2 cellular contexts compared by ENCODE assay signal in the genomic region with DNA sequence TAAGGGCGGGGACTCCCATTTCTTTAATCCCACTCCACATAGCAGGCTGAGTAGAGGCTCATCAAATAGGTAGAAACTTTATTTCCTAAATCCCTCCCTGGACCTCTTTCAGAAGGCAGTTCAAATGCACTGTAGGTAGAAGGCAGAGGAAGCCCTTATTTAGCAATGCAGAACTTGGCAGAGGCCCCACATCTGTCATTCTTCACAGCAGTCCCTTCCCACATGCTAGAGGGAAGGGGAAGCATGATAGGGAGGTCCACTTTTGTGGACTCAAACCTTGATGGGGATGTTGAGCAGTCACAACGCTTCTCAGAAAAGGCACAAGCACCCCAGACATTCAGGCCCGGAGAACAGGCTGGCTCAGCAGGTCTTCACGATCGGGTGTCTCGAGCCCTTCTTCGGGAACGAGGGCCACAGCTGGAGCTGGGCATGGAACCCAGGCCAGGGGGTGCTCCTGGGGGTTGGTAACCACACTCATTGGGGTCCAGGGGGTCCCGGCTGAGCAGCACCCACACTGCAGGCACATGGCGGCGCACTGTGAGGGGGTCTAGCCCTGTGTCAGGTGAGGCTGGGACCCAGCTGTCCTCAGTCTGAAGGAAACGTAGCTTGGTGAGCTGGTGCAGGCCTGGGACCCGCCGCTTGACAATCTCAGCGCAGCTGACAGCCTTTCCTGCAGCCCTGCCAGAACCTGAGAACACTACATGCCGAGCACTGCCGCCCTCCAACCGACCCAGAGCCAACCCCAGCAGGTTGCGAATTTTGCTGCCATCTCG.
TF ChIP-seq lines count a peak whose summit lies in the region.

No MANE protein-coding gene starts in this region.

TF ChIP-seq in IMR-90, 13 proteins besides CTCF, POLR2A, EP300 and RAD21:
- no peak for TF ChIP-seq CHD1 (IDR thresholded peaks at IDR 0.05; ENCODE audit: low read depth, low read length)
TF ChIP-seq in IMR-90: peak in this region for 0.

TF ChIP-seq in GM12878, 131 proteins besides CTCF, POLR2A, EP300 and RAD21:
- TF ChIP-seq POLR2AphosphoS5 (IDR thresholded peaks at IDR 0.05; ENCODE audit: low read length) (peak; percentile 36; the same call in 1 of the 2 replicates), SRF (IDR thresholded peaks at IDR 0.05; ENCODE audit: low read depth in 2 of 2, low read length in 2 of 2) (peak in 1 of 2 experiments; percentile 76; a peak in 2 of 4 replicates)
- TF ChIP-seq, protein P1, sequence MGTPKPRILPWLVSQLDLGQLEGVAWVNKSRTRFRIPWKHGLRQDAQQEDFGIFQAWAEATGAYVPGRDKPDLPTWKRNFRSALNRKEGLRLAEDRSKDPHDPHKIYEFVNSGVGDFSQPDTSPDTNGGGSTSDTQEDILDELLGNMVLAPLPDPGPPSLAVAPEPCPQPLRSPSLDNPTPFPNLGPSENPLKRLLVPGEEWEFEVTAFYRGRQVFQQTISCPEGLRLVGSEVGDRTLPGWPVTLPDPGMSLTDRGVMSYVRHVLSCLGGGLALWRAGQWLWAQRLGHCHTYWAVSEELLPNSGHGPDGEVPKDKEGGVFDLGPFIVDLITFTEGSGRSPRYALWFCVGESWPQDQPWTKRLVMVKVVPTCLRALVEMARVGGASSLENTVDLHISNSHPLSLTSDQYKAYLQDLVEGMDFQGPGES (IDR thresholded peaks at IDR 0.05), result no peak
